1 cellular context compared by ENCODE assay signal in genomic region chr13:32408999-32409313, GRCh38.
TF ChIP-seq lines count a peak whose summit lies in the region.

No MANE protein-coding gene starts in this region.

TF ChIP-seq in K562, 482 proteins besides CTCF, POLR2A, EP300 and RAD21 (continued from another document):
- no peak for TF ChIP-seq HINFP (tag; conservative IDR thresholded peaks at IDR 0.05; ENCODE audit: low read depth)
